Comparison of ENCODE assay signal across 11 cellular contexts in genomic region chr15:64749999-64750657, GRCh38. TPM values are rescaled to one million over a fixed set of nuclear protein-coding genes. Genes with fewer than 3 reads are reported as not detected.
A peak's percentile ranks its signal among the peaks of the same experiment; 100 is the strongest.
DNase-seq lines count a peak whose midpoint lies in the region; ATAC-seq and TF ChIP-seq lines count a peak whose summit lies in the region.
"Had no signal": no experiment of that assay in that cellular context is flagged by ENCODE, and none has a peak within 500 bp of the region (broad histone marks: within the 10 kb centered on the region; RNA-seq: fewer than 3 reads in every experiment).

No MANE protein-coding gene starts in this region.

- peak; percentile 39 for DNase-seq in GM03348 (ENCODE audit: low spot score)
- DNase-seq in SK-N-DZ (ENCODE audit: low spot score): peak; percentile 71
- no peak for DNase-seq in Right ventricle myocardium superior
- peak; percentile 88 for DNase-seq in osteoblast (ENCODE audit: insufficient read length, low spot score, missing footprints)
- DNase-seq in NCI-H1048 (lab: John Stamatoyannopoulos, UW): no peak
- no peak for DNase-seq in germinal center (ENCODE audit: low spot score)
- no peak for DNase-seq in mucosa of descending colon
- DNase-seq: activated naive CD4-positive, alpha-beta T cell treated with Interleukin-2 at 50 U/mL for 16 hours; NCI-H524 treated with DMSO at 0.1 percent for 48 hours; T-helper 9 cell had no signal

- peak; percentile 61 for ATAC-seq in Right ventricle myocardium superior (ENCODE audit: poor library complexity)
- no peak for ATAC-seq in GM21423 (IDR thresholded peaks at IDR 0.05; ENCODE audit: unreplicated experiment)
- no peak for ATAC-seq in mucosa of descending colon

- H3K4me3 ChIP-seq in osteoblast (ENCODE audit: insufficient read depth, low read length) (no peak overlapping the region), mucosa of descending colon (no peak overlapping the region)

- no peaks in the 10 kb centered on the region for H3K27me3 ChIP-seq in osteoblast (ENCODE audit: insufficient read depth, low read length)

- H3K79me2 ChIP-seq in osteoblast (ENCODE audit: insufficient read depth, low read length): no peaks in the 10 kb centered on the region

- no peak overlapping the region for H3K27ac ChIP-seq in osteoblast (ENCODE audit: low read depth, low read length)

- no peaks in the 10 kb centered on the region for H3K9me3 ChIP-seq in osteoblast (ENCODE audit: low read depth, low read length)
- no peaks in the 10 kb centered on the region for H3K9me3 ChIP-seq in mucosa of descending colon

- intact Hi-C loops in Right ventricle myocardium superior (cut with DNase I) (no loop called here), mucosa of descending colon (cut with DNase I, micrococcal nuclease) (loop anchor here in 1 of 2 donors (5.0 kb wide), 1 partner anchor 52 kb away; no protein-coding TSS in a partner anchor)

- H4K20me1 ChIP-seq in osteoblast (ENCODE audit: insufficient read depth, low read length): no peaks in the 10 kb centered on the region

- H3K4me1 ChIP-seq in osteoblast (ENCODE audit: insufficient read depth, low read length) (peaks cover 18% of the 10 kb centered on the region), mucosa of descending colon (ENCODE audit: low read depth) (no peaks in the 10 kb centered on the region)

- H2AFZ ChIP-seq in osteoblast (ENCODE audit: low read length): peak overlapping the region; percentile 25

- H3K36me3 ChIP-seq in osteoblast (ENCODE audit: insufficient read depth, low read length) (no peaks in the 10 kb centered on the region), mucosa of descending colon (ENCODE audit: low read depth) (no peaks in the 10 kb centered on the region)

- TF ChIP-seq CTCF in osteoblast (IDR thresholded peaks at IDR 0.05; ENCODE audit: extremely low read depth, low read depth, low read length): no peak
- no peak for TF ChIP-seq CTCF in mucosa of descending colon (IDR thresholded peaks at IDR 0.05)

- peak overlapping the region; percentile 16 for H3K4me2 ChIP-seq in osteoblast (ENCODE audit: insufficient read depth, low read length)

RNA-seq across cellular contexts. Expression of gene RBPMS2, which starts 25.3 kb away (rescaled TPM):
- polyA plus RNA-seq in SK-N-DZ (2014; cell fraction: cytosol; rRNA removed): 0.06 and 0.46 TPM in 2 replicates
- polyA plus RNA-seq in SK-N-DZ (2014; cell fraction: nucleus; rRNA removed): 0.13 and 0.46 TPM in 2 replicates
- 215 TPM for total RNA-seq in Right ventricle myocardium superior
- total RNA-seq in osteoblast: 0.29 TPM in 1 of 2 replicates, not detected in the other
- 100 to 1,000 TPM in 1 of 3 donors, 1 to 10 TPM in 2; 3.5 to 133 (median 6.3) TPM for total RNA-seq in mucosa of descending colon

Comparison
In these comparisons a context has a peak if more than half of its experiments do, and no peak if none do; other contexts are left out.
1. DNase-seq: peak in GM03348 (single experiment), SK-N-DZ (single experiment) and osteoblast (single experiment); none in Right ventricle myocardium superior (single experiment), NCI-H1048 (single experiment), germinal center (single experiment) and mucosa of descending colon (0 of 3).